In the genomic region with DNA sequence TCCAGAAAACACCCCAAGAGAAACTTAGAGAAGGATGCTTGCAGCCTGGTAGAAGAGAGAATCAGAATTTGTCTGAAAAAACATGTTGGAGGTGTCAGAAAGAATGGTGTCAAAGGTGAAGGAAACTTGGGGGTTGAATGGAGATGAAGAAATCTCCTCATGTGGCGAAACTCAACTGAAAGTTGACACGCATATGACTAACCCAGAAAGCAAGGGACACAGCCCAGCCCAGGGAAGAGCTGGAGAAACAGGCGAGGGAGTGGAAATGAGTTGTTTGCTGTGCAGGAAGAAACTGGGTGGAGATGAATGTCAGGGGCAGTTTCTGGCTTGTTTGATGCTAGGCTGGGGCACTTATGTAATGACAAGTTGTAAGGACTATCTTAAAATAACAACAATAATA, we compare ENCODE assay signal across 13 cellular contexts. TPM values are rescaled to one million over a fixed set of nuclear protein-coding genes. Genes with fewer than 3 reads are reported as not detected.
A peak's percentile ranks its signal among the peaks of the same experiment; 100 is the strongest.
DNase-seq lines count a peak whose midpoint lies in the region; ATAC-seq and TF ChIP-seq lines count a peak whose summit lies in the region.
"Had no signal": no experiment of that assay in that cellular context is flagged by ENCODE, and none has a peak within 500 bp of the region (broad histone marks: within the 10 kb centered on the region; RNA-seq: fewer than 3 reads in every experiment).

No MANE protein-coding gene starts in this region.

- BruUV-seq in MCF 10A (replicated peaks; lab: Mats Ljungman, UMichigan) = no TSS peak

- intact Hi-C loops in MCF 10A (cut with micrococcal nuclease) = loop anchor here (5.0 kb wide), 1 partner anchor 41 kb away; no protein-coding TSS in a partner anchor
- intact Hi-C loops in breast epithelium (cut with DNase I; ENCODE audit: low total_unique reads) = no loop called here
- intact Hi-C loops in upper lobe of right lung (cut with DNase I) = no loop called here

- TF ChIP-seq POLR2A in breast epithelium (IDR thresholded peaks at IDR 0.05) = no peak

- no peaks in the 10 kb centered on the region for H3K27me3 ChIP-seq in breast epithelium
- H3K27me3 ChIP-seq in upper lobe of right lung = no peaks in the 10 kb centered on the region

- no peaks in the 10 kb centered on the region for H3K36me3 Mint-ChIP-seq in MCF 10A (ENCODE audit: insufficient read depth, unreplicated experiment)

- TF ChIP-seq CTCF in MCF 10A (IDR thresholded peaks at IDR 0.05; ENCODE audit: unreplicated experiment) (no peak), breast epithelium (IDR thresholded peaks at IDR 0.05) (no peak), RWPE1 (conservative IDR thresholded peaks at IDR 0.05; ENCODE audit: low read depth) (no peak), upper lobe of right lung (IDR thresholded peaks at IDR 0.05) (no peak)

- no peaks in the 10 kb centered on the region for H3K9me3 ChIP-seq in breast epithelium
- H3K9me3 ChIP-seq in upper lobe of right lung = no peaks in the 10 kb centered on the region

- H3K9me3 Mint-ChIP-seq in MCF 10A (ENCODE audit: unreplicated experiment) = no peaks in the 10 kb centered on the region

- H3K4me1 Mint-ChIP-seq in MCF 10A (ENCODE audit: insufficient read depth, unreplicated experiment) = peaks cover 32% of the 10 kb centered on the region

- POLR2A ChIA-PET in MCF 10A (lab: Yijun Ruan, JAX) = interaction anchor here (0.9 to 2.0 kb wide), 7 partner anchors 8 to 68 kb away, joined by 3 to 6 read pairs (median 4); a partner anchor contains a TSS
- POLR2A ChIA-PET in RWPE1 (lab: Yijun Ruan, JAX; ENCODE audit: low non-redundant PET) = no interaction called here

- H3K27ac ChIP-seq in breast epithelium (no peak overlapping the region), RWPE1 (no peak overlapping the region), upper lobe of right lung (no peak overlapping the region)
- H3K27ac ChIP-seq: KMS-11 had no signal

- H3K27me3 Mint-ChIP-seq in MCF 10A (ENCODE audit: insufficient read depth, unreplicated experiment) = no peaks in the 10 kb centered on the region

- no peak overlapping the region for H3K4me3 Mint-ChIP-seq in MCF 10A (ENCODE audit: unreplicated experiment)

- H3K4me3 ChIP-seq in breast epithelium (no peak overlapping the region), upper lobe of right lung (no peak overlapping the region)
- H3K4me3 ChIP-seq: skin epidermis had no signal

- CTCF ChIA-PET in MCF 10A (lab: Yijun Ruan, JAX) (interaction anchor here (0.9 kb wide), 1 partner anchor 11 kb away, joined by 4 read pairs; no protein-coding TSS in a partner anchor), RWPE1 (lab: Yijun Ruan, JAX) (no interaction called here)

- H3K4me1 ChIP-seq in breast epithelium = no peaks in the 10 kb centered on the region
- peaks cover 7% of the 10 kb centered on the region for H3K4me1 ChIP-seq in upper lobe of right lung

- peak; percentile 92 for DNase-seq in MCF 10A (ENCODE audit: unreplicated experiment)
- DNase-seq in breast epithelium (ENCODE audit: low spot score in 2 of 2) = no peak
- DNase-seq in RWPE1 (ENCODE audit: low spot score) = peak; percentile 25
- peak; percentile 10 for DNase-seq in fibroblast of the conjunctiva (ENCODE audit: low read depth)
- no peak for DNase-seq in upper lobe of right lung
- no peak for DNase-seq in NCI-H1436 (lab: John Stamatoyannopoulos, UW)
- DNase-seq in Ammon's horn (ENCODE audit: low spot score) = no peak
- DNase-seq: caudate nucleus, head of caudate nucleus, NCI-H446 treated with DMSO at 0.1 percent for 48 hours had no signal

- ATAC-seq in upper lobe of right lung = peak; percentile 51
- ATAC-seq in GM19324 (IDR thresholded peaks at IDR 0.05; ENCODE audit: low FRiP score, unreplicated experiment) = no peak

- H3K36me3 ChIP-seq in breast epithelium (no peaks in the 10 kb centered on the region), upper lobe of right lung (no peaks in the 10 kb centered on the region)

- H3K27ac Mint-ChIP-seq in MCF 10A (ENCODE audit: low read depth, unreplicated experiment) = peak overlapping the region; percentile 24

RNA-seq across cellular contexts. Expression of a gene that starts 57.2 kb away (rescaled TPM):
- total RNA-seq in MCF 10A (2022) = 1.5 and 2.2 TPM in 2 replicates
- 10 to 100 TPM; 34.4 to 45.9 (median 40.2) TPM for total RNA-seq in breast epithelium
- 33.7 TPM for total RNA-seq in upper lobe of right lung

Comparison
In these comparisons a context has a peak if more than half of its experiments do, and no peak if none do; other contexts are left out.
1. DNase-seq: peak in MCF 10A (single experiment), RWPE1 (single experiment) and fibroblast of the conjunctiva (single experiment); none in breast epithelium (0 of 2), upper lobe of right lung (single experiment), NCI-H1436 (single experiment) and Ammon's horn (single experiment).
2. RNA of a gene that starts 57.2 kb away (total RNA-seq): 34.4 to 45.9 TPM in breast epithelium and 33.7 TPM in upper lobe of right lung (single experiment); 1.5 to 2.2 TPM in MCF 10A; every median in the first group is over 10 times any median in the second.